ENCODE assay signal across 1 cellular context in the genomic region with DNA sequence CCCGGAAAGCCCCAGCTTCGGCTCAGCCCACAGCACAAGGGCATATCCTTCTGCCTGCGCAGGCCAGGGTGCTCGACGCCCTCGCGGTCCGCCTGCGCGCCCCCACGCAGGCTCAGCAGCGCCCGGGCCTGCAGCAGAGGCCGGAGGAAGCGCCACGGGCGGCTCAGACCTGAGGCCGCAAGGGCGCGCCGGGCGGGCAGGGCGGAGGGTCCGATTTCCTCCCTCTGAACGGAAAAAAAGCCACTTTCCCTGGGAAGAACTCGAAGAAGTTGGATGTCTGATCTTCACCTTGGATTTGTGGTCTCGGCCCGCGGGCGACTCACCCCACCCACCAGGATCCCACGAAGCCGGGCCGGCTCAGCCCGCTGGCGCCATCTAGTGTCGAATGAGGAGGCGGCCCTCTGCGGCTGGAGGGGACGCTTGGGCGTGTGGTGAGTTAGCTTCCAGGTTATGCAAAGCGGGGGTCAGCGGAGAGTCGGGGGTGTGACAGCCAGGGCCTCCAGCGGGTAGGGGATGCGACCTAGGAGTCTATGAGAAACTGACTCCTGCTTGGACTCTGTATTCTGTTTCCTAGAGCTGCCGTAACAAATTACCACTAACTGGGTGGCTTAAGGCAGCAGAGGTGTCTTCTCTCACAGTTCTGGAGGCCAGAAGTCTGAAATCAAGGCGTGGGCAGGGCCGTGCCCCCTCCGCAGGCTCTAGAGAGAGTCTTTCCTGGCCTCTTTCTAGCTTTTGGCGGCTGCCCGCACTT.
TF ChIP-seq lines count a peak whose summit lies in the region.

No MANE protein-coding gene starts in this region.

TF ChIP-seq in GM12878, 131 proteins besides CTCF, POLR2A, EP300 and RAD21 (continued from another document and continues in another):
- TF ChIP-seq, protein P1, sequence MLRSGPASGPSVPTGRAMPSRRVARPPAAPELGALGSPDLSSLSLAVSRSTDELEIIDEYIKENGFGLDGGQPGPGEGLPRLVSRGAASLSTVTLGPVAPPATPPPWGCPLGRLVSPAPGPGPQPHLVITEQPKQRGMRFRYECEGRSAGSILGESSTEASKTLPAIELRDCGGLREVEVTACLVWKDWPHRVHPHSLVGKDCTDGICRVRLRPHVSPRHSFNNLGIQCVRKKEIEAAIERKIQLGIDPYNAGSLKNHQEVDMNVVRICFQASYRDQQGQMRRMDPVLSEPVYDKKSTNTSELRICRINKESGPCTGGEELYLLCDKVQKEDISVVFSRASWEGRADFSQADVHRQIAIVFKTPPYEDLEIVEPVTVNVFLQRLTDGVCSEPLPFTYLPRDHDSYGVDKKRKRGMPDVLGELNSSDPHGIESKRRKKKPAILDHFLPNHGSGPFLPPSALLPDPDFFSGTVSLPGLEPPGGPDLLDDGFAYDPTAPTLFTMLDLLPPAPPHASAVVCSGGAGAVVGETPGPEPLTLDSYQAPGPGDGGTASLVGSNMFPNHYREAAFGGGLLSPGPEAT (IDR thresholded peaks at IDR 0.05; ENCODE audit: low read depth), result no peak
- TF ChIP-seq ZNF622 (IDR thresholded peaks at IDR 0.05) (no peak), CBX3 (IDR thresholded peaks at IDR 0.05; ENCODE audit: borderline replicate concordance, low read depth) (no peak), ZNF24 (IDR thresholded peaks at IDR 0.05) (no peak), NFXL1 (IDR thresholded peaks at IDR 0.05; ENCODE audit: borderline replicate concordance) (no peak), SP1 (IDR thresholded peaks at IDR 0.05; ENCODE audit: low read depth, low read length) (no peak), SUZ12 (IDR thresholded peaks at IDR 0.05; ENCODE audit: unreplicated experiment) (no peak), SREBF2 (IDR thresholded peaks at IDR 0.05; ENCODE audit: low read length) (no peak), SMAD5 (IDR thresholded peaks at IDR 0.05; ENCODE audit: low read depth) (no peak), ETV6 (conservative IDR thresholded peaks at IDR 0.05 in 1 of 2, IDR thresholded peaks at IDR 0.05 in 1 of 2; ENCODE audit: borderline replicate concordance in 1 of 2, low read depth in 1 of 2) (no peak), JUNB (IDR thresholded peaks at IDR 0.05) (no peak), CBX5 (IDR thresholded peaks at IDR 0.05; ENCODE audit: low read depth) (no peak), NRF1 (conservative IDR thresholded peaks at IDR 0.05; ENCODE audit: low read depth, low read length) (no peak), NFIC (IDR thresholded peaks at IDR 0.05; ENCODE audit: low read depth, low read length) (no peak), ASH2L (IDR thresholded peaks at IDR 0.05; ENCODE audit: borderline replicate concordance, low read depth) (no peak), CHD4 (IDR thresholded peaks at IDR 0.05) (no peak), FOS (IDR thresholded peaks at IDR 0.05; ENCODE audit: borderline replicate concordance, extremely low read depth, insufficient read length) (no peak), NR2C1 (IDR thresholded peaks at IDR 0.05) (peak; percentile 63), POLR2AphosphoS2 (IDR thresholded peaks at IDR 0.05; ENCODE audit: low read depth, low read length) (no peak), PML (IDR thresholded peaks at IDR 0.05; ENCODE audit: low read length) (no peak), NR2C2 (IDR thresholded peaks at IDR 0.05; ENCODE audit: borderline replicate concordance, control insufficient read depth, insufficient read length, low read depth) (no peak), EED (IDR thresholded peaks at IDR 0.05; ENCODE audit: low read depth) (peak; percentile 44; the same call in 1 of the 2 replicates), ZNF217 (IDR thresholded peaks at IDR 0.05) (peak; percentile 63; the same call in 1 of the 2 replicates), IKZF1 (conservative IDR thresholded peaks at IDR 0.05) (peak; percentile 78), SMAD1 (IDR thresholded peaks at IDR 0.05; ENCODE audit: low read depth, partially characterized antibody) (no peak), MTA3 (IDR thresholded peaks at IDR 0.05; ENCODE audit: borderline replicate concordance, low read length) (no peak)
- TF ChIP-seq, protein P2, sequence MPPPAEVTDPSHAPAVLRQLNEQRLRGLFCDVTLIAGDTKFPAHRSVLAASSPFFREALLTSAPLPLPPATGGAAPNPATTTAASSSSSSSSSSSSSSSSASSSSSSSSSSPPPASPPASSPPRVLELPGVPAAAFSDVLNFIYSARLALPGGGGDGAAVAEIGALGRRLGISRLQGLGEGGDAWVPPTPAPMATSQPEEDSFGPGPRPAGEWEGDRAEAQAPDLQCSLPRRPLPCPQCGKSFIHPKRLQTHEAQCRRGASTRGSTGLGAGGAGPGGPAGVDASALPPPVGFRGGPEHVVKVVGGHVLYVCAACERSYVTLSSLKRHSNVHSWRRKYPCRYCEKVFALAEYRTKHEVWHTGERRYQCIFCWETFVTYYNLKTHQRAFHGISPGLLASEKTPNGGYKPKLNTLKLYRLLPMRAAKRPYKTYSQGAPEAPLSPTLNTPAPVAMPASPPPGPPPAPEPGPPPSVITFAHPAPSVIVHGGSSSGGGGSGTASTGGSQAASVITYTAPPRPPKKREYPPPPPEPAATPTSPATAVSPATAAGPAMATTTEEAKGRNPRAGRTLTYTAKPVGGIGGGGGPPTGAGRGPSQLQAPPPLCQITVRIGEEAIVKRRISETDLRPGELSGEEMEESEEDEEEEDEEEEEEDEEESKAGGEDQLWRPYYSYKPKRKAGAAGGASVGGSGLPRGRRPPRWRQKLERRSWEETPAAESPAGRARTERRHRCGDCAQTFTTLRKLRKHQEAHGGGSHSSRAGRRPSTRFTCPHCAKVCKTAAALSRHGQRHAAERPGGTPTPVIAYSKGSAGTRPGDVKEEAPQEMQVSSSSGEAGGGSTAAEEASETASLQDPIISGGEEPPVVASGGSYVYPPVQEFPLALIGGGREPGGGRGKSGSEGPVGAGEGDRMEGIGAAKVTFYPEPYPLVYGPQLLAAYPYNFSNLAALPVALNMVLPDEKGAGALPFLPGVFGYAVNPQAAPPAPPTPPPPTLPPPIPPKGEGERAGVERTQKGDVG (CRISPR knock-in tag; IDR thresholded peaks at IDR 0.05), result no peak
- TF ChIP-seq, protein P3, sequence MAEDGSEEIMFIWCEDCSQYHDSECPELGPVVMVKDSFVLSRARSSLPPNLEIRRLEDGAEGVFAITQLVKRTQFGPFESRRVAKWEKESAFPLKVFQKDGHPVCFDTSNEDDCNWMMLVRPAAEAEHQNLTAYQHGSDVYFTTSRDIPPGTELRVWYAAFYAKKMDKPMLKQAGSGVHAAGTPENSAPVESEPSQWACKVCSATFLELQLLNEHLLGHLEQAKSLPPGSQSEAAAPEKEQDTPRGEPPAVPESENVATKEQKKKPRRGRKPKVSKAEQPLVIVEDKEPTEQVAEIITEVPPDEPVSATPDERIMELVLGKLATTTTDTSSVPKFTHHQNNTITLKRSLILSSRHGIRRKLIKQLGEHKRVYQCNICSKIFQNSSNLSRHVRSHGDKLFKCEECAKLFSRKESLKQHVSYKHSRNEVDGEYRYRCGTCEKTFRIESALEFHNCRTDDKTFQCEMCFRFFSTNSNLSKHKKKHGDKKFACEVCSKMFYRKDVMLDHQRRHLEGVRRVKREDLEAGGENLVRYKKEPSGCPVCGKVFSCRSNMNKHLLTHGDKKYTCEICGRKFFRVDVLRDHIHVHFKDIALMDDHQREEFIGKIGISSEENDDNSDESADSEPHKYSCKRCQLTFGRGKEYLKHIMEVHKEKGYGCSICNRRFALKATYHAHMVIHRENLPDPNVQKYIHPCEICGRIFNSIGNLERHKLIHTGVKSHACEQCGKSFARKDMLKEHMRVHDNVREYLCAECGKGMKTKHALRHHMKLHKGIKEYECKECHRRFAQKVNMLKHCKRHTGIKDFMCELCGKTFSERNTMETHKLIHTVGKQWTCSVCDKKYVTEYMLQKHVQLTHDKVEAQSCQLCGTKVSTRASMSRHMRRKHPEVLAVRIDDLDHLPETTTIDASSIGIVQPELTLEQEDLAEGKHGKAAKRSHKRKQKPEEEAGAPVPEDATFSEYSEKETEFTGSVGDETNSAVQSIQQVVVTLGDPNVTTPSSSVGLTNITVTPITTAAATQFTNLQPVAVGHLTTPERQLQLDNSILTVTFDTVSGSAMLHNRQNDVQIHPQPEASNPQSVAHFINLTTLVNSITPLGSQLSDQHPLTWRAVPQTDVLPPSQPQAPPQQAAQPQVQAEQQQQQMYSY (CRISPR knock-in tag; IDR thresholded peaks at IDR 0.05), result no peak
- TF ChIP-seq, protein P4, sequence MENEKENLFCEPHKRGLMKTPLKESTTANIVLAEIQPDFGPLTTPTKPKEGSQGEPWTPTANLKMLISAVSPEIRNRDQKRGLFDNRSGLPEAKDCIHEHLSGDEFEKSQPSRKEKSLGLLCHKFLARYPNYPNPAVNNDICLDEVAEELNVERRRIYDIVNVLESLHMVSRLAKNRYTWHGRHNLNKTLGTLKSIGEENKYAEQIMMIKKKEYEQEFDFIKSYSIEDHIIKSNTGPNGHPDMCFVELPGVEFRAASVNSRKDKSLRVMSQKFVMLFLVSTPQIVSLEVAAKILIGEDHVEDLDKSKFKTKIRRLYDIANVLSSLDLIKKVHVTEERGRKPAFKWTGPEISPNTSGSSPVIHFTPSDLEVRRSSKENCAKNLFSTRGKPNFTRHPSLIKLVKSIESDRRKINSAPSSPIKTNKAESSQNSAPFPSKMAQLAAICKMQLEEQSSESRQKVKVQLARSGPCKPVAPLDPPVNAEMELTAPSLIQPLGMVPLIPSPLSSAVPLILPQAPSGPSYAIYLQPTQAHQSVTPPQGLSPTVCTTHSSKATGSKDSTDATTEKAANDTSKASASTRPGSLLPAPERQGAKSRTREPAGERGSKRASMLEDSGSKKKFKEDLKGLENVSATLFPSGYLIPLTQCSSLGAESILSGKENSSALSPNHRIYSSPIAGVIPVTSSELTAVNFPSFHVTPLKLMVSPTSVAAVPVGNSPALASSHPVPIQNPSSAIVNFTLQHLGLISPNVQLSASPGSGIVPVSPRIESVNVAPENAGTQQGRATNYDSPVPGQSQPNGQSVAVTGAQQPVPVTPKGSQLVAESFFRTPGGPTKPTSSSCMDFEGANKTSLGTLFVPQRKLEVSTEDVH (IDR thresholded peaks at IDR 0.05; ENCODE audit: low read depth, partially characterized antibody), result no peak
- TF ChIP-seq, protein P5, sequence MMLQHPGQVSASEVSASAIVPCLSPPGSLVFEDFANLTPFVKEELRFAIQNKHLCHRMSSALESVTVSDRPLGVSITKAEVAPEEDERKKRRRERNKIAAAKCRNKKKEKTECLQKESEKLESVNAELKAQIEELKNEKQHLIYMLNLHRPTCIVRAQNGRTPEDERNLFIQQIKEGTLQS (IDR thresholded peaks at IDR 0.05; ENCODE audit: borderline replicate concordance, extremely low read depth, low read depth, low read length), result 0 out of 2 replicates have a peak, but pooled peaks have one; percentile 9
- TF ChIP-seq, protein P6, sequence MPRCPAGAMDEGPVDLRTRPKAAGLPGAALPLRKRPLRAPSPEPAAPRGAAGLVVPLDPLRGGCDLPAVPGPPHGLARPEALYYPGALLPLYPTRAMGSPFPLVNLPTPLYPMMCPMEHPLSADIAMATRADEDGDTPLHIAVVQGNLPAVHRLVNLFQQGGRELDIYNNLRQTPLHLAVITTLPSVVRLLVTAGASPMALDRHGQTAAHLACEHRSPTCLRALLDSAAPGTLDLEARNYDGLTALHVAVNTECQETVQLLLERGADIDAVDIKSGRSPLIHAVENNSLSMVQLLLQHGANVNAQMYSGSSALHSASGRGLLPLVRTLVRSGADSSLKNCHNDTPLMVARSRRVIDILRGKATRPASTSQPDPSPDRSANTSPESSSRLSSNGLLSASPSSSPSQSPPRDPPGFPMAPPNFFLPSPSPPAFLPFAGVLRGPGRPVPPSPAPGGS (IDR thresholded peaks at IDR 0.05; ENCODE audit: borderline replicate concordance, insufficient read depth, low read depth, low read length, poor library complexity, severe bottlenecking), result no peak
- TF ChIP-seq, protein P7, sequence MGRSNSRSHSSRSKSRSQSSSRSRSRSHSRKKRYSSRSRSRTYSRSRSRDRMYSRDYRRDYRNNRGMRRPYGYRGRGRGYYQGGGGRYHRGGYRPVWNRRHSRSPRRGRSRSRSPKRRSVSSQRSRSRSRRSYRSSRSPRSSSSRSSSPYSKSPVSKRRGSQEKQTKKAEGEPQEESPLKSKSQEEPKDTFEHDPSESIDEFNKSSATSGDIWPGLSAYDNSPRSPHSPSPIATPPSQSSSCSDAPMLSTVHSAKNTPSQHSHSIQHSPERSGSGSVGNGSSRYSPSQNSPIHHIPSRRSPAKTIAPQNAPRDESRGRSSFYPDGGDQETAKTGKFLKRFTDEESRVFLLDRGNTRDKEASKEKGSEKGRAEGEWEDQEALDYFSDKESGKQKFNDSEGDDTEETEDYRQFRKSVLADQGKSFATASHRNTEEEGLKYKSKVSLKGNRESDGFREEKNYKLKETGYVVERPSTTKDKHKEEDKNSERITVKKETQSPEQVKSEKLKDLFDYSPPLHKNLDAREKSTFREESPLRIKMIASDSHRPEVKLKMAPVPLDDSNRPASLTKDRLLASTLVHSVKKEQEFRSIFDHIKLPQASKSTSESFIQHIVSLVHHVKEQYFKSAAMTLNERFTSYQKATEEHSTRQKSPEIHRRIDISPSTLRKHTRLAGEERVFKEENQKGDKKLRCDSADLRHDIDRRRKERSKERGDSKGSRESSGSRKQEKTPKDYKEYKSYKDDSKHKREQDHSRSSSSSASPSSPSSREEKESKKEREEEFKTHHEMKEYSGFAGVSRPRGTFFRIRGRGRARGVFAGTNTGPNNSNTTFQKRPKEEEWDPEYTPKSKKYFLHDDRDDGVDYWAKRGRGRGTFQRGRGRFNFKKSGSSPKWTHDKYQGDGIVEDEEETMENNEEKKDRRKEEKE (IDR thresholded peaks at IDR 0.05), result no peak
- TF ChIP-seq, protein P8, sequence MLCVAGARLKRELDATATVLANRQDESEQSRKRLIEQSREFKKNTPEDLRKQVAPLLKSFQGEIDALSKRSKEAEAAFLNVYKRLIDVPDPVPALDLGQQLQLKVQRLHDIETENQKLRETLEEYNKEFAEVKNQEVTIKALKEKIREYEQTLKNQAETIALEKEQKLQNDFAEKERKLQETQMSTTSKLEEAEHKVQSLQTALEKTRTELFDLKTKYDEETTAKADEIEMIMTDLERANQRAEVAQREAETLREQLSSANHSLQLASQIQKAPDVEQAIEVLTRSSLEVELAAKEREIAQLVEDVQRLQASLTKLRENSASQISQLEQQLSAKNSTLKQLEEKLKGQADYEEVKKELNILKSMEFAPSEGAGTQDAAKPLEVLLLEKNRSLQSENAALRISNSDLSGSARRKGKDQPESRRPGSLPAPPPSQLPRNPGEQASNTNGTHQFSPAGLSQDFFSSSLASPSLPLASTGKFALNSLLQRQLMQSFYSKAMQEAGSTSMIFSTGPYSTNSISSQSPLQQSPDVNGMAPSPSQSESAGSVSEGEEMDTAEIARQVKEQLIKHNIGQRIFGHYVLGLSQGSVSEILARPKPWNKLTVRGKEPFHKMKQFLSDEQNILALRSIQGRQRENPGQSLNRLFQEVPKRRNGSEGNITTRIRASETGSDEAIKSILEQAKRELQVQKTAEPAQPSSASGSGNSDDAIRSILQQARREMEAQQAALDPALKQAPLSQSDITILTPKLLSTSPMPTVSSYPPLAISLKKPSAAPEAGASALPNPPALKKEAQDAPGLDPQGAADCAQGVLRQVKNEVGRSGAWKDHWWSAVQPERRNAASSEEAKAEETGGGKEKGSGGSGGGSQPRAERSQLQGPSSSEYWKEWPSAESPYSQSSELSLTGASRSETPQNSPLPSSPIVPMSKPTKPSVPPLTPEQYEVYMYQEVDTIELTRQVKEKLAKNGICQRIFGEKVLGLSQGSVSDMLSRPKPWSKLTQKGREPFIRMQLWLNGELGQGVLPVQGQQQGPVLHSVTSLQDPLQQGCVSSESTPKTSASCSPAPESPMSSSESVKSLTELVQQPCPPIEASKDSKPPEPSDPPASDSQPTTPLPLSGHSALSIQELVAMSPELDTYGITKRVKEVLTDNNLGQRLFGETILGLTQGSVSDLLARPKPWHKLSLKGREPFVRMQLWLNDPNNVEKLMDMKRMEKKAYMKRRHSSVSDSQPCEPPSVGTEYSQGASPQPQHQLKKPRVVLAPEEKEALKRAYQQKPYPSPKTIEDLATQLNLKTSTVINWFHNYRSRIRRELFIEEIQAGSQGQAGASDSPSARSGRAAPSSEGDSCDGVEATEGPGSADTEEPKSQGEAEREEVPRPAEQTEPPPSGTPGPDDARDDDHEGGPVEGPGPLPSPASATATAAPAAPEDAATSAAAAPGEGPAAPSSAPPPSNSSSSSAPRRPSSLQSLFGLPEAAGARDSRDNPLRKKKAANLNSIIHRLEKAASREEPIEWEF (IDR thresholded peaks at IDR 0.05; ENCODE audit: insufficient replicate concordance, low read depth, low read length), result no peak
